ENCODE assay signal across 9 cellular contexts in genomic region chr7:23014681-23015080, GRCh38. TPM values are rescaled to one million over a fixed set of nuclear protein-coding genes. Genes with fewer than 3 reads are reported as not detected.
DNase-seq lines count a peak whose midpoint lies in the region; ATAC-seq and TF ChIP-seq lines count a peak whose summit lies in the region.
"Had no signal": no experiment of that assay in that cellular context is flagged by ENCODE, and none has a peak within 500 bp of the region (broad histone marks: within the 10 kb centered on the region; RNA-seq: fewer than 3 reads in every experiment).

No MANE protein-coding gene starts in this region.

- H3K4me3 ChIP-seq in SK-N-MC: peak overlapping the region; percentile 91
- no peak overlapping the region for H3K4me3 ChIP-seq in colonic mucosa
- H3K4me3 ChIP-seq in prostate gland: no peak overlapping the region

- H3K9ac ChIP-seq in SK-N-MC (ENCODE audit: insufficient read length) (no peak overlapping the region), colonic mucosa (ENCODE audit: low read depth in 2 of 2, low read length in 2 of 2) (no peak overlapping the region)

- ATAC-seq in stimulated activated naive B cell treated with anti-CD40 and anti-IgM and Interleukin-4, amounts not matched to agents 10 μg/mL and 1 μg/mL and 100 μg/mL, for 72 hours (replicated peaks): no peak

- H3K9me3 ChIP-seq in SK-N-MC (ENCODE audit: low read depth, low read length): no peaks in the 10 kb centered on the region
- H3K9me3 ChIP-seq in colonic mucosa: no peaks in the 10 kb centered on the region
- no peaks in the 10 kb centered on the region for H3K9me3 ChIP-seq in prostate gland

- no peak for TF ChIP-seq POLR2A in prostate gland (IDR thresholded peaks at IDR 0.05)

- no peaks in the 10 kb centered on the region for H3K27me3 Mint-ChIP-seq in activated naive CD4-positive, alpha-beta T cell treated with anti-CD3 and anti-CD28 coated beads, Interleukin-2, amount 10 ng/mL, durations not matched to agents 7 days and 5 days
- H3K27me3 Mint-ChIP-seq in endothelial cell (ENCODE audit: unreplicated experiment): peaks cover 8% of the 10 kb centered on the region
- no peaks in the 10 kb centered on the region for H3K27me3 Mint-ChIP-seq in stimulated activated naive B cell treated with anti-CD40 and anti-IgM and Interleukin-4, amounts not matched to agents 10 μg/mL and 1 μg/mL and 100 μg/mL, for 72 hours

- peak overlapping the region; percentile 95 for H3K27ac Mint-ChIP-seq in activated naive CD4-positive, alpha-beta T cell treated with anti-CD3 and anti-CD28 coated beads, Interleukin-2, amount 10 ng/mL, durations not matched to agents 7 days and 5 days
- no peak overlapping the region for H3K27ac Mint-ChIP-seq in endothelial cell (ENCODE audit: unreplicated experiment)
- H3K27ac Mint-ChIP-seq in stimulated activated naive B cell treated with anti-CD40 and anti-IgM and Interleukin-4, amounts not matched to agents 10 μg/mL and 1 μg/mL and 100 μg/mL, for 72 hours: peak overlapping the region; percentile 90

- intact Hi-C loops in colonic mucosa (cut with DNase I): loop anchor here (10.0 kb wide), 1 partner anchor 190 kb away; the partner anchor contains the start of gene TOMM7
- intact Hi-C loops in prostate gland (cut with DNase I): loop anchor here (5.0 to 10.0 kb wide), 2 partner anchors 162 to 670 kb away; partner anchors contain the start of gene FAM221A

- no peak overlapping the region for H3K27ac ChIP-seq in SK-N-MC
- H3K27ac ChIP-seq in colonic mucosa: no peak overlapping the region
- no peak overlapping the region for H3K27ac ChIP-seq in prostate gland
- H3K27ac ChIP-seq: WERI-Rb-1 had no signal

- H3K4me3 Mint-ChIP-seq in activated naive CD4-positive, alpha-beta T cell treated with anti-CD3 and anti-CD28 coated beads, Interleukin-2, amount 10 ng/mL, durations not matched to agents 7 days and 5 days: peak overlapping the region; percentile 96
- H3K4me3 Mint-ChIP-seq in endothelial cell (ENCODE audit: unreplicated experiment): peak overlapping the region; percentile 99
- peak overlapping the region; percentile 37 to 52 for H3K4me3 Mint-ChIP-seq in stimulated activated naive B cell treated with anti-CD40 and anti-IgM and Interleukin-4, amounts not matched to agents 10 μg/mL and 1 μg/mL and 100 μg/mL, for 72 hours

- peaks cover 45% of the 10 kb centered on the region for H3K4me1 Mint-ChIP-seq in activated naive CD4-positive, alpha-beta T cell treated with anti-CD3 and anti-CD28 coated beads, Interleukin-2, amount 10 ng/mL, durations not matched to agents 7 days and 5 days
- peaks cover 44% of the 10 kb centered on the region for H3K4me1 Mint-ChIP-seq in endothelial cell (ENCODE audit: unreplicated experiment)
- peaks cover 30 to 39% of the 10 kb centered on the region in 2 donors for H3K4me1 Mint-ChIP-seq in stimulated activated naive B cell treated with anti-CD40 and anti-IgM and Interleukin-4, amounts not matched to agents 10 μg/mL and 1 μg/mL and 100 μg/mL, for 72 hours

- peaks cover 17% of the 10 kb centered on the region for H3K36me3 Mint-ChIP-seq in activated naive CD4-positive, alpha-beta T cell treated with anti-CD3 and anti-CD28 coated beads, Interleukin-2, amount 10 ng/mL, durations not matched to agents 7 days and 5 days
- no peaks in the 10 kb centered on the region for H3K36me3 Mint-ChIP-seq in endothelial cell (ENCODE audit: low read depth, unreplicated experiment)
- peaks cover 3 to 6% of the 10 kb centered on the region in 2 donors for H3K36me3 Mint-ChIP-seq in stimulated activated naive B cell treated with anti-CD40 and anti-IgM and Interleukin-4, amounts not matched to agents 10 μg/mL and 1 μg/mL and 100 μg/mL, for 72 hours

- H3K27me3 ChIP-seq in colonic mucosa (no peaks in the 10 kb centered on the region), prostate gland (replicated peaks; ENCODE audit: insufficient read depth) (no peaks in the 10 kb centered on the region)

- no peak for DNase-seq in activated naive CD4-positive, alpha-beta T cell treated with anti-CD3 and anti-CD28 coated beads, Interleukin-2, amount 10 ng/mL, durations not matched to agents 7 days and 5 days
- DNase-seq in activated naive CD4-positive, alpha-beta T cell (lab: John Stamatoyannopoulos, UW): no peak
- no peak for DNase-seq in SK-N-MC (ENCODE audit: low read depth, low spot score)
- no peak for DNase-seq in endothelial cell (ENCODE audit: low spot score)
- no peak for DNase-seq in stimulated activated naive B cell treated with anti-CD40 and anti-IgM and Interleukin-4, amounts not matched to agents 10 μg/mL and 1 μg/mL and 100 μg/mL, for 72 hours
- no peak for DNase-seq in colonic mucosa
- DNase-seq in prostate gland (ENCODE audit: low spot score): no peak
- DNase-seq in NCI-H446 treated with DMSO at 0.1 percent for 48 hours (lab: John Stamatoyannopoulos, UW): no peak

- peaks cover 3% of the 10 kb centered on the region for H3K9me3 Mint-ChIP-seq in activated naive CD4-positive, alpha-beta T cell treated with anti-CD3 and anti-CD28 coated beads, Interleukin-2, amount 10 ng/mL, durations not matched to agents 7 days and 5 days
- H3K9me3 Mint-ChIP-seq in endothelial cell (ENCODE audit: unreplicated experiment): no peaks in the 10 kb centered on the region
- H3K9me3 Mint-ChIP-seq in stimulated activated naive B cell treated with anti-CD40 and anti-IgM and Interleukin-4, amounts not matched to agents 10 μg/mL and 1 μg/mL and 100 μg/mL, for 72 hours: peaks cover 10 to 12% of the 10 kb centered on the region in 2 donors

- H3K4me1 ChIP-seq in colonic mucosa: no peaks in the 10 kb centered on the region
- H3K4me1 ChIP-seq in prostate gland (replicated peaks): no peaks in the 10 kb centered on the region

- no peak for TF ChIP-seq CTCF in endothelial cell (IDR thresholded peaks at IDR 0.05; ENCODE audit: unreplicated experiment)
- no peak for TF ChIP-seq CTCF in colonic mucosa (IDR thresholded peaks at IDR 0.05)
- no peak for TF ChIP-seq CTCF in prostate gland (IDR thresholded peaks at IDR 0.05)

- CTCF ChIA-PET in activated naive CD4-positive, alpha-beta T cell treated with anti-CD3 and anti-CD28 coated beads, Interleukin-2, amount 10 ng/mL, durations not matched to agents 7 days and 5 days (lab: Charles Lee): interaction anchor here (1.8 to 3.7 kb wide), 2 partner anchors 20 to 40 kb away, joined by 5 to 23 read pairs; no protein-coding TSS in a partner anchor

- H3K36me3 ChIP-seq in SK-N-MC (ENCODE audit: insufficient read depth, low read length) (no peaks in the 10 kb centered on the region), colonic mucosa (no peaks in the 10 kb centered on the region), prostate gland (no peaks in the 10 kb centered on the region)
- H3K36me3 ChIP-seq: WERI-Rb-1 had no signal

- WGBS in prostate gland: 77% methylated on average over 2 of the region's 2 CpGs

RNA-seq across cellular contexts. Expression of gene HYCC1, which starts 0.8 kb away (rescaled TPM):
- total RNA-seq in endothelial cell (ENCODE audit: unreplicated experiment) (93.8 TPM), colonic mucosa (10 to 100 TPM in 1 of 2 donors, 1 to 10 TPM in 1; 5.5 to 10.8 TPM), prostate gland (10 to 100 TPM; 15.7 to 18.3 TPM)

Comparison
In these comparisons a context has a peak if more than half of its experiments do, and no peak if none do; other contexts are left out.
1. H3K4me3 Mint-ChIP-seq: peak in every context shown above with its lines; median percentile 99 in endothelial cell; 96 in activated naive CD4-positive, alpha-beta T cell treated with anti-CD3 and anti-CD28 coated beads, Interleukin-2, amount 10 ng/mL, durations not matched to agents 7 days and 5 days; 44 in stimulated activated naive B cell treated with anti-CD40 and anti-IgM and Interleukin-4, amounts not matched to agents 10 μg/mL and 1 μg/mL and 100 μg/mL, for 72 hours.